14 cellular contexts compared by ENCODE assay signal in the genomic region with DNA sequence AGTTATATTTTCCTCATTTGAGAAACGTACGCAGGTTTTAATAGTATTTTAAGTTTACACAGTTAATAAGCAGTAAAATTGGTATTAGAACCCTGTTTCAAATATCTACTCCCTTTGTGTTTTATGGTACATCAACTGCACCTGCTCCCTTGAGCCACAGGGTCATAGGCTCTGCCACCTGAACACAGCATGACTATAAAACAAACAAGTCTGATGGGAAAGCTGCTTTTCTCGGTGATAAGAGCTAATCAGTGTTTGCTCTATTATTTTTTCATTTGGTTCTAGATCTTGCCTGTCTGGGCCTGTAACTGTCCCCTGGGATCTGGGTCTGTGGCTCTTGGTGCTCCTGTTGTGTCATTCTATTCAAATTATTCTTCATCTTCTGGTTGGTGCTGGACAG.
DNase-seq lines count a peak whose midpoint lies in the region; ATAC-seq and TF ChIP-seq lines count a peak whose summit lies in the region.
"Had no signal": no experiment of that assay in that cellular context is flagged by ENCODE, and none has a peak within 500 bp of the region (broad histone marks: within the 10 kb centered on the region; RNA-seq: fewer than 3 reads in every experiment).

No MANE protein-coding gene starts in this region.

- ATAC-seq in right lobe of liver, result peak; percentile 80 to 97 (median 96)
- ATAC-seq in GM19035 (IDR thresholded peaks at IDR 0.05; ENCODE audit: unreplicated experiment), result no peak
- ATAC-seq in HG02759 (IDR thresholded peaks at IDR 0.05; ENCODE audit: unreplicated experiment), result no peak

- TF ChIP-seq CTCF in HEK293 (tag by site-specific recombination; IDR thresholded peaks at IDR 0.05) (no peak), right lobe of liver (IDR thresholded peaks at IDR 0.05) (peak in 1 of 4 donors; percentile 25)

- no peaks in the 10 kb centered on the region for H3K9me3 ChIP-seq in HEK293 (ENCODE audit: control insufficient read depth, insufficient read depth, low read depth, low read length)
- no peaks in the 10 kb centered on the region for H3K9me3 ChIP-seq in right lobe of liver
- H3K9me3 ChIP-seq: Caco-2, HAP-1 had no signal

- 51% methylated on average over 3 of the region's 3 CpGs for WGBS in right lobe of liver (ENCODE audit: insufficient coverage, low coverage, low lambda C conversion rate, missing lambda C conversion rate)

- H3K36me3 ChIP-seq in HEK293 (ENCODE audit: control insufficient read depth in 2 of 2, insufficient read depth in 1 of 2, low read length in 2 of 2), result no peaks in the 10 kb centered on the region
- H3K36me3 ChIP-seq in right lobe of liver, result no peaks in the 10 kb centered on the region
- H3K36me3 ChIP-seq: HAP-1 had no signal

- POLR2A ChIA-PET in HEK293 (lab: Yijun Ruan, JAX), result no interaction called here

- H3K4me1 ChIP-seq in HEK293 (ENCODE audit: control insufficient read depth, insufficient read depth, low read length), result no peaks in the 10 kb centered on the region
- peaks cover 0 to 8% (median 4%) of the 10 kb centered on the region in 4 donors for H3K4me1 ChIP-seq in right lobe of liver
- H3K4me1 ChIP-seq: Caco-2, HAP-1 had no signal

- no peak for TF ChIP-seq POLR2A in right lobe of liver (IDR thresholded peaks at IDR 0.05)

- H3K27ac ChIP-seq in HEK293 (ENCODE audit: extremely low read depth, low read depth, low read length) (no peak overlapping the region), right lobe of liver (peak overlapping the region in 1 of 3 donors; percentile 38)
- H3K27ac ChIP-seq: GM23248, KMS-11 had no signal

- intact Hi-C loops in right lobe of liver (cut with DNase I), result no loop called here

- CTCF ChIA-PET in HEK293 (lab: Yijun Ruan, JAX), result no interaction called here

- H3K27me3 ChIP-seq in right lobe of liver, result no peaks in the 10 kb centered on the region

- DNase-seq in NCI-H510A treated with DMSO at 0.1 percent for 48 hours (lab: John Stamatoyannopoulos, UW) (peak; percentile 9), NCI-H510A (lab: John Stamatoyannopoulos, UW) (no peak), COLO668 (lab: John Stamatoyannopoulos, UW; ENCODE audit: unreplicated experiment) (peak; percentile 6), right lobe of liver (no peak)
- DNase-seq: C1 segment of cervical spinal cord; Caco-2; CD4-positive, CD25-positive, alpha-beta regulatory T cell; CD8-positive, alpha-beta memory T cell; GM23248 had no signal

- H3K4me3 ChIP-seq in HEK293 (ENCODE audit: low read depth, low read length) (no peak overlapping the region), right lobe of liver (no peak overlapping the region)
- H3K4me3 ChIP-seq: GM23248, HAP-1 had no signal

TF ChIP-seq in HEK293, 187 proteins besides CTCF, POLR2A, EP300 and RAD21:
- TF ChIP-seq, protein P1, sequence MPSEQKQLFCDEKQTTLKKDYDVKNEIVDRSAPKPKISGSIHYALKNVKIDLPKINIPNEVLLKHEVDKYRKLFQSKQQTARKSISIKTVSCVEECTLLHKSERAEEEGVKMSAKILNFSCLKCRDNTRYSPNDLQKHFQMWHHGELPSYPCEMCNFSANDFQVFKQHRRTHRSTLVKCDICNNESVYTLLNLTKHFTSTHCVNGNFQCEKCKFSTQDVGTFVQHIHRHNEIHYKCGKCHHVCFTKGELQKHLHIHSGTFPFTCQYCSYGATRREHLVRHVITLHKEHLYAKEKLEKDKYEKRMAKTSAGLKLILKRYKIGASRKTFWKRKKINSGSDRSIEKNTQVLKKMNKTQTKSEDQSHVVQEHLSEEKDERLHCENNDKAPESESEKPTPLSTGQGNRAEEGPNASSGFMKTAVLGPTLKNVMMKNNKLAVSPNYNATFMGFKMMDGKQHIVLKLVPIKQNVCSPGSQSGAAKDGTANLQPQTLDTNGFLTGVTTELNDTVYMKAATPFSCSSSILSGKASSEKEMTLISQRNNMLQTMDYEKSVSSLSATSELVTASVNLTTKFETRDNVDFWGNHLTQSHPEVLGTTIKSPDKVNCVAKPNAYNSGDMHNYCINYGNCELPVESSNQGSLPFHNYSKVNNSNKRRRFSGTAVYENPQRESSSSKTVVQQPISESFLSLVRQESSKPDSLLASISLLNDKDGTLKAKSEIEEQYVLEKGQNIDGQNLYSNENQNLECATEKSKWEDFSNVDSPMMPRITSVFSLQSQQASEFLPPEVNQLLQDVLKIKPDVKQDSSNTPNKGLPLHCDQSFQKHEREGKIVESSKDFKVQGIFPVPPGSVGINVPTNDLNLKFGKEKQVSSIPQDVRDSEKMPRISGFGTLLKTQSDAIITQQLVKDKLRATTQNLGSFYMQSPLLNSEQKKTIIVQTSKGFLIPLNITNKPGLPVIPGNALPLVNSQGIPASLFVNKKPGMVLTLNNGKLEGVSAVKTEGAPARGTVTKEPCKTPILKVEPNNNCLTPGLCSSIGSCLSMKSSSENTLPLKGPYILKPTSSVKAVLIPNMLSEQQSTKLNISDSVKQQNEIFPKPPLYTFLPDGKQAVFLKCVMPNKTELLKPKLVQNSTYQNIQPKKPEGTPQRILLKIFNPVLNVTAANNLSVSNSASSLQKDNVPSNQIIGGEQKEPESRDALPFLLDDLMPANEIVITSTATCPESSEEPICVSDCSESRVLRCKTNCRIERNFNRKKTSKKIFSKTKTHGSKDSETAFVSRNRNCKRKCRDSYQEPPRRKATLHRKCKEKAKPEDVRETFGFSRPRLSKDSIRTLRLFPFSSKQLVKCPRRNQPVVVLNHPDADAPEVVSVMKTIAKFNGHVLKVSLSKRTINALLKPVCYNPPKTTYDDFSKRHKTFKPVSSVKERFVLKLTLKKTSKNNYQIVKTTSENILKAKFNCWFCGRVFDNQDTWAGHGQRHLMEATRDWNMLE (tag by site-specific recombination; conservative IDR thresholded peaks at IDR 0.05; ENCODE audit: low read depth), result no peak
- TF ChIP-seq, protein P2, sequence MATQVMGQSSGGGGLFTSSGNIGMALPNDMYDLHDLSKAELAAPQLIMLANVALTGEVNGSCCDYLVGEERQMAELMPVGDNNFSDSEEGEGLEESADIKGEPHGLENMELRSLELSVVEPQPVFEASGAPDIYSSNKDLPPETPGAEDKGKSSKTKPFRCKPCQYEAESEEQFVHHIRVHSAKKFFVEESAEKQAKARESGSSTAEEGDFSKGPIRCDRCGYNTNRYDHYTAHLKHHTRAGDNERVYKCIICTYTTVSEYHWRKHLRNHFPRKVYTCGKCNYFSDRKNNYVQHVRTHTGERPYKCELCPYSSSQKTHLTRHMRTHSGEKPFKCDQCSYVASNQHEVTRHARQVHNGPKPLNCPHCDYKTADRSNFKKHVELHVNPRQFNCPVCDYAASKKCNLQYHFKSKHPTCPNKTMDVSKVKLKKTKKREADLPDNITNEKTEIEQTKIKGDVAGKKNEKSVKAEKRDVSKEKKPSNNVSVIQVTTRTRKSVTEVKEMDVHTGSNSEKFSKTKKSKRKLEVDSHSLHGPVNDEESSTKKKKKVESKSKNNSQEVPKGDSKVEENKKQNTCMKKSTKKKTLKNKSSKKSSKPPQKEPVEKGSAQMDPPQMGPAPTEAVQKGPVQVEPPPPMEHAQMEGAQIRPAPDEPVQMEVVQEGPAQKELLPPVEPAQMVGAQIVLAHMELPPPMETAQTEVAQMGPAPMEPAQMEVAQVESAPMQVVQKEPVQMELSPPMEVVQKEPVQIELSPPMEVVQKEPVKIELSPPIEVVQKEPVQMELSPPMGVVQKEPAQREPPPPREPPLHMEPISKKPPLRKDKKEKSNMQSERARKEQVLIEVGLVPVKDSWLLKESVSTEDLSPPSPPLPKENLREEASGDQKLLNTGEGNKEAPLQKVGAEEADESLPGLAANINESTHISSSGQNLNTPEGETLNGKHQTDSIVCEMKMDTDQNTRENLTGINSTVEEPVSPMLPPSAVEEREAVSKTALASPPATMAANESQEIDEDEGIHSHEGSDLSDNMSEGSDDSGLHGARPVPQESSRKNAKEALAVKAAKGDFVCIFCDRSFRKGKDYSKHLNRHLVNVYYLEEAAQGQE (tag by site-specific recombination; IDR thresholded peaks at IDR 0.05), result 0 out of 2 replicates have a peak, but pooled peaks have one; percentile 45

Comparison
In these comparisons a context has a peak if more than half of its experiments do, and no peak if none do; other contexts are left out.
1. DNase-seq: peak in NCI-H510A treated with DMSO at 0.1 percent for 48 hours (single experiment) and COLO668 (single experiment); none in NCI-H510A (single experiment) and right lobe of liver (0 of 3).
2. ATAC-seq: peak in right lobe of liver (4 of 4); none in GM19035 (single experiment) and HG02759 (single experiment).